In genomic region chr12:26937863-26938659, GRCh38 we compare ENCODE assay signal across 8 cellular contexts. TPM values are rescaled to one million over a fixed set of nuclear protein-coding genes. Genes with fewer than 3 reads are reported as not detected.
DNase-seq lines count a peak whose midpoint lies in the region; ATAC-seq, FAIRE-seq and TF ChIP-seq lines count a peak whose summit lies in the region.

FGFR1OP2 (plus strand) TSS chr12:26938470; CDS start chr12:26954159, 15,689 bp downstream.
INTS13 (minus strand) TSS chr12:26937981; CDS start chr12:26936803, 1,178 bp downstream.

- peak within 1 kb of the TSS; percentile 86 for H2AFZ ChIP-seq in smooth muscle cell (ENCODE audit: low read depth)

- no peaks in the 10 kb centered on the region for H3K27me3 ChIP-seq in bronchial epithelial cell (ENCODE audit: control insufficient read depth, insufficient read depth, low read length)
- no peaks in the 10 kb centered on the region for H3K27me3 ChIP-seq in smooth muscle cell (ENCODE audit: low read depth)

- H3K79me2 ChIP-seq in smooth muscle cell (ENCODE audit: low read depth): peaks cover 81% of the 10 kb centered on the region

- DNase-seq in AG04449 (ENCODE audit: low read depth, low spot score) (peak; percentile 92), NCI-H2227 treated with DMSO at 0.1 percent for 48 hours (lab: John Stamatoyannopoulos, UW) (peak; percentile 90), bronchial epithelial cell (ENCODE audit: low read depth) (peak; percentile 93), iPS-NIHi11 (ENCODE audit: low spot score) (peak; percentile 96), smooth muscle cell (lab: John Stamatoyannopoulos, UW; ENCODE audit: unreplicated experiment) (peak; percentile 99)

- CTCF ChIA-PET in AG04449 (lab: Yijun Ruan, JAX): no interaction called here

- no peaks in the 10 kb centered on the region for H3F3A ChIP-seq in smooth muscle cell (ENCODE audit: low read depth)

- no peaks in the 10 kb centered on the region for H3K36me3 ChIP-seq in bronchial epithelial cell (ENCODE audit: control insufficient read depth, insufficient read depth, low read length)
- H3K36me3 ChIP-seq in smooth muscle cell (ENCODE audit: low read depth): no peaks in the 10 kb centered on the region

- ATAC-seq in GM18907 (IDR thresholded peaks at IDR 0.05; ENCODE audit: unreplicated experiment) (peak; percentile 87), HG03159 (IDR thresholded peaks at IDR 0.05; ENCODE audit: unreplicated experiment) (peak; percentile 80)

- under 1% methylated on average over 64 of the region's 66 CpGs for WGBS in smooth muscle cell (ENCODE audit: low lambda C conversion rate)

- peak within 1 kb of the TSS; percentile 97 for H3K27ac ChIP-seq in smooth muscle cell (ENCODE audit: low read depth)

- H4K20me1 ChIP-seq in smooth muscle cell (ENCODE audit: low read depth): peaks cover 43% of the 10 kb centered on the region

- peak; percentile 96 for FAIRE-seq in bronchial epithelial cell (lab: Jason Lieb, UNC)

- POLR2A ChIA-PET in AG04449 (lab: Yijun Ruan, JAX): interaction anchor here (0.8 kb wide), 1 partner anchor 20 kb away, joined by 3 read pairs; no protein-coding TSS in a partner anchor

- H3K4me1 ChIP-seq in smooth muscle cell (ENCODE audit: low read depth): peaks cover 35% of the 10 kb centered on the region

- H3K4me2 ChIP-seq in smooth muscle cell: peak within 1 kb of the TSS; percentile 91

- peak within 1 kb of the TSS; percentile 94 for H3K4me3 ChIP-seq in AG04449 (ENCODE audit: low read depth, low read length)
- peak within 1 kb of the TSS; percentile 99 for H3K4me3 ChIP-seq in WI38 (ENCODE audit: low read depth, low read length)
- peak within 1 kb of the TSS; percentile 84 for H3K4me3 ChIP-seq in bronchial epithelial cell (ENCODE audit: low read depth, low read length)
- H3K4me3 ChIP-seq in smooth muscle cell: peak within 1 kb of the TSS; percentile 68

- peak within 1 kb of the TSS; percentile 96 for H3K9ac ChIP-seq in smooth muscle cell (ENCODE audit: low read depth)

- H3K9me3 ChIP-seq in smooth muscle cell (replicated peaks; ENCODE audit: low read depth): no peaks in the 10 kb centered on the region

- no peak for TF ChIP-seq CTCF in AG04449 (IDR thresholded peaks at IDR 0.05; ENCODE audit: insufficient read depth, low read length, missing control alignments)
- no peak for TF ChIP-seq CTCF in WI38 (IDR thresholded peaks at IDR 0.05; ENCODE audit: low read depth, low read length)
- TF ChIP-seq CTCF in bronchial epithelial cell (IDR thresholded peaks at IDR 0.05; ENCODE audit: insufficient read depth, low read length, severe bottlenecking): no peak
- TF ChIP-seq CTCF in smooth muscle cell (IDR thresholded peaks at IDR 0.05; ENCODE audit: borderline replicate concordance, insufficient read depth, poor library complexity, severe bottlenecking): no peak

RNA-seq across cellular contexts. Expression of gene FGFR1OP2, which starts in this region (rescaled TPM):
- total RNA-seq in bronchial epithelial cell (39.2 and 50.5 TPM in 2 replicates), smooth muscle cell (53.5 and 77.2 TPM in 2 replicates)
- polyA plus RNA-seq in smooth muscle cell: 28.0 and 28.4 TPM in 2 replicates

RNA-seq across cellular contexts. Expression of gene INTS13, which starts in this region (rescaled TPM):
- total RNA-seq in bronchial epithelial cell (19.7 and 24.5 TPM in 2 replicates), smooth muscle cell (34.7 and 47.5 TPM in 2 replicates)
- polyA plus RNA-seq in smooth muscle cell: 12.8 and 22.0 TPM in 2 replicates

Comparison
In these comparisons a context has a peak if more than half of its experiments do, and no peak if none do; other contexts are left out.
1. Peak in every context shown above with its lines: DNase-seq, ATAC-seq, H3K4me3 ChIP-seq and H3K27ac ChIP-seq.